ENCODE assay signal across 9 cellular contexts in genomic region chr2:128623776-128624424, GRCh38.
DNase-seq lines count a peak whose midpoint lies in the region; ATAC-seq and TF ChIP-seq lines count a peak whose summit lies in the region.
"Had no signal": no experiment of that assay in that cellular context is flagged by ENCODE, and none has a peak within 500 bp of the region (broad histone marks: within the 10 kb centered on the region; RNA-seq: fewer than 3 reads in every experiment).

No MANE protein-coding gene starts in this region.

- no peaks in the 10 kb centered on the region for H3K9me3 ChIP-seq in esophagus muscularis mucosa

- peak overlapping the region; percentile 35 for H3K27ac Mint-ChIP-seq in activated naive CD4-positive, alpha-beta T cell treated with anti-CD3 and anti-CD28 coated beads for 36 hours

- WGBS in esophagus muscularis mucosa, result 72% methylated on average over 8 of the region's 8 CpGs

- no peaks in the 10 kb centered on the region for H3K36me3 ChIP-seq in esophagus muscularis mucosa

- no peaks in the 10 kb centered on the region for H3K4me1 ChIP-seq in esophagus muscularis mucosa

- no peak overlapping the region for H3K27ac ChIP-seq in esophagus muscularis mucosa (replicated peaks in 1 of 4)

- intact Hi-C loops in activated naive CD4-positive, alpha-beta T cell treated with anti-CD3 and anti-CD28 coated beads for 36 hours (cut with micrococcal nuclease), result no loop called here
- intact Hi-C loops in esophagus muscularis mucosa (cut with DNase I), result no loop called here

- ATAC-seq in HG02798 (IDR thresholded peaks at IDR 0.05; ENCODE audit: poor library complexity, unreplicated experiment), result peak; percentile 78

- H3K27me3 ChIP-seq in esophagus muscularis mucosa, result no peaks in the 10 kb centered on the region

- TF ChIP-seq CTCF in esophagus muscularis mucosa (IDR thresholded peaks at IDR 0.05), result no peak

- peak overlapping the region; percentile 45 for H3K4me3 Mint-ChIP-seq in activated naive CD4-positive, alpha-beta T cell treated with anti-CD3 and anti-CD28 coated beads for 36 hours
- H3K4me3 Mint-ChIP-seq: activated T-cell treated with anti-CD3 and anti-CD28 coated beads, Interleukin-2, amount 50 U/mL, for 4 hours had no signal

- no peaks in the 10 kb centered on the region for H3K9me3 Mint-ChIP-seq in activated naive CD4-positive, alpha-beta T cell treated with anti-CD3 and anti-CD28 coated beads for 36 hours
- H3K9me3 Mint-ChIP-seq: activated T-cell treated with anti-CD3 and anti-CD28 coated beads, Interleukin-2, amount 50 U/mL, for 4 hours had no signal

- peaks cover 2% of the 10 kb centered on the region for H3K27me3 Mint-ChIP-seq in activated naive CD4-positive, alpha-beta T cell treated with anti-CD3 and anti-CD28 coated beads for 36 hours (ENCODE audit: low read depth)

- no peak overlapping the region for H3K4me3 ChIP-seq in esophagus muscularis mucosa

- DNase-seq in activated naive CD4-positive, alpha-beta T cell treated with anti-CD3 and anti-CD28 coated beads for 36 hours, result peak; percentile 58
- no peak for DNase-seq in activated naive CD4-positive, alpha-beta T cell treated with Interleukin-2 at 50 U/mL for 16 hours
- DNase-seq in NCI-H2029 (lab: John Stamatoyannopoulos, UW) (peak; percentile 31), epidermal melanocyte (ENCODE audit: insufficient read length, low spot score) (peak; percentile 64), cerebellar cortex (ENCODE audit: low spot score) (no peak), esophagus muscularis mucosa (ENCODE audit: extremely low spot score) (no peak), NCI-H2227 treated with DMSO at 0.1 percent for 48 hours (lab: John Stamatoyannopoulos, UW) (no peak)
- DNase-seq: activated T-cell treated with anti-CD3 and anti-CD28 coated beads, Interleukin-2, amount 50 U/mL, for 4 hours had no signal

- CTCF ChIA-PET in activated naive CD4-positive, alpha-beta T cell treated with anti-CD3 and anti-CD28 coated beads for 36 hours (lab: Charles Lee), result no interaction called here

- peaks cover 7% of the 10 kb centered on the region for H3K4me1 Mint-ChIP-seq in activated naive CD4-positive, alpha-beta T cell treated with anti-CD3 and anti-CD28 coated beads for 36 hours (ENCODE audit: low read depth)

- no peaks in the 10 kb centered on the region for H3K36me3 Mint-ChIP-seq in activated naive CD4-positive, alpha-beta T cell treated with anti-CD3 and anti-CD28 coated beads for 36 hours (ENCODE audit: low read depth)

- TF ChIP-seq POLR2A in esophagus muscularis mucosa (IDR thresholded peaks at IDR 0.05; ENCODE audit: low read depth), result no peak

- TF ChIP-seq EP300 in esophagus muscularis mucosa (IDR thresholded peaks at IDR 0.05), result no peak

Comparison
In these comparisons a context has a peak if more than half of its experiments do, and no peak if none do; other contexts are left out.
1. DNase-seq: peak in activated naive CD4-positive, alpha-beta T cell treated with anti-CD3 and anti-CD28 coated beads for 36 hours (single experiment), NCI-H2029 (single experiment) and epidermal melanocyte (single experiment); none in activated naive CD4-positive, alpha-beta T cell treated with Interleukin-2 at 50 U/mL for 16 hours (single experiment), cerebellar cortex (single experiment), esophagus muscularis mucosa (single experiment) and NCI-H2227 treated with DMSO at 0.1 percent for 48 hours (single experiment).